In genomic region chr19:48169974-48170803, GRCh38 we compare ENCODE assay signal across 8 cellular contexts. TPM values are rescaled to one million over a fixed set of nuclear protein-coding genes. Genes with fewer than 3 reads are reported as not detected.
A peak's percentile ranks its signal among the peaks of the same experiment; 100 is the strongest.
DNase-seq lines count a peak whose midpoint lies in the region; ATAC-seq and TF ChIP-seq lines count a peak whose summit lies in the region.

Gene LIG1 (minus strand): TSS chr19:48170344. CDS start chr19:48165566, 4,778 bp downstream.
Gene ZSWIM9 (plus strand): TSS chr19:48170680. CDS start chr19:48171803, 1,123 bp downstream.

- in situ Hi-C loops in KBM-7 (cut with MboI; ENCODE audit: low pct_unique_long_range_greater_than_20kb, low sequenced_read_pairs): no loop called here

- H3K9ac ChIP-seq in muscle layer of colon (ENCODE audit: low read length): peak within 1 kb of the TSS; percentile 69

- peak within 1 kb of the TSS; percentile 96 for H3K4me2 ChIP-seq in PC-9

- H4K20me1 ChIP-seq in PC-9 (ENCODE audit: insufficient read depth): no peaks in the 10 kb centered on the region; the same call in 1 of the 2 replicates

- DNase-seq in DMS53 (lab: John Stamatoyannopoulos, UW): peak; percentile 98
- DNase-seq in KBM-7: peak; percentile 97
- peak; percentile 93 to 94 for DNase-seq in PC-9
- DNase-seq in activated T-cell treated with anti-CD3 and anti-CD28 coated beads, Interleukin-2, amount 50 U/mL, for 24 hours: peak; percentile 95
- DNase-seq in erythroblast (lab: John Stamatoyannopoulos, UW): peak; percentile 95 to 97
- DNase-seq in stimulated activated CD8-positive, alpha-beta memory T cell treated with anti-CD3 and anti-CD28 coated beads, Interleukin-7, amount 100 ng/mL, for 1 hour (ENCODE audit: low read depth in 2 of 2): peak; percentile 80 to 83

- BruUV-seq in PC-9 (replicated peaks; lab: Mats Ljungman, UMichigan): TSS peak; percentile 32

- H3K79me2 ChIP-seq in PC-9 (ENCODE audit: low read depth): peaks cover 57% of the 10 kb centered on the region

- H3K4me3 ChIP-seq in PC-9 (peak within 1 kb of the TSS; percentile 96), muscle layer of colon (ENCODE audit: low read depth in 1 of 2, low read length in 2 of 2) (peak within 1 kb of the TSS; percentile 86 to 98)

- H3K9me2 ChIP-seq in PC-9 (ENCODE audit: insufficient read depth): no peaks in the 10 kb centered on the region

- intact Hi-C loops in PC-9 (cut with micrococcal nuclease; ENCODE audit: unreplicated experiment): loop anchor here (1.0 kb wide), 1 partner anchor 85 kb away; the partner anchor contains the start of gene CARD8

- H3K4me1 ChIP-seq in PC-9 (replicated peaks; ENCODE audit: insufficient read depth) (peaks cover 17% of the 10 kb centered on the region), muscle layer of colon (ENCODE audit: insufficient read depth, low read length) (peaks cover 6% of the 10 kb centered on the region)

- peaks cover 17% of the 10 kb centered on the region; the same call in 1 of the 2 replicates for H3K36me3 ChIP-seq in PC-9 (ENCODE audit: low read depth)
- H3K36me3 ChIP-seq in muscle layer of colon (ENCODE audit: insufficient read depth, low read length): peaks cover 15% of the 10 kb centered on the region

- ATAC-seq in GM21619 (IDR thresholded peaks at IDR 0.05; ENCODE audit: unreplicated experiment): peak; percentile 74

- peak; percentile 56 for TF ChIP-seq POLR2A in erythroblast (IDR thresholded peaks at IDR 0.05; ENCODE audit: low read length)

- H3K27ac Mint-ChIP-seq in activated T-cell treated with anti-CD3 and anti-CD28 coated beads, Interleukin-2, amount 50 U/mL, for 24 hours: peak within 1 kb of the TSS; percentile 100

- no peaks in the 10 kb centered on the region for H3K27me3 ChIP-seq in PC-9 (ENCODE audit: insufficient read depth, low read depth)
- H3K27me3 ChIP-seq in muscle layer of colon (ENCODE audit: control insufficient read depth in 1 of 2, insufficient read depth in 2 of 2, low read length in 2 of 2): no peaks in the 10 kb centered on the region

- H3K36me3 Mint-ChIP-seq in activated T-cell treated with anti-CD3 and anti-CD28 coated beads, Interleukin-2, amount 50 U/mL, for 24 hours (ENCODE audit: low read depth): peaks cover 70% of the 10 kb centered on the region

- H3K9me3 Mint-ChIP-seq in activated T-cell treated with anti-CD3 and anti-CD28 coated beads, Interleukin-2, amount 50 U/mL, for 24 hours: no peaks in the 10 kb centered on the region

- peak within 1 kb of the TSS; percentile 94 for H3K4me3 Mint-ChIP-seq in activated T-cell treated with anti-CD3 and anti-CD28 coated beads, Interleukin-2, amount 50 U/mL, for 24 hours

- H3F3A ChIP-seq in PC-9 (ENCODE audit: insufficient read depth, low read depth): peaks cover 10% of the 10 kb centered on the region; the same call in 1 of the 2 replicates

- H3K9me3 ChIP-seq in PC-9 (ENCODE audit: insufficient read depth, low read depth): no peaks in the 10 kb centered on the region
- no peaks in the 10 kb centered on the region for H3K9me3 ChIP-seq in muscle layer of colon (ENCODE audit: low read length)

- peak; percentile 52; the same call in 1 of the 2 replicates for TF ChIP-seq CTCF in PC-9 (conservative IDR thresholded peaks at IDR 0.05)

- POLR2A ChIA-PET in PC-9 (lab: Charles Lee; ENCODE audit: unreplicated experiment): interaction anchor here (0.6 to 1.9 kb wide), 7 partner anchors 33 to 761 kb away, joined by 3 to 32 read pairs (median 7); partner anchors contain the start of gene PLA2G4C

- H3K27me3 Mint-ChIP-seq in activated T-cell treated with anti-CD3 and anti-CD28 coated beads, Interleukin-2, amount 50 U/mL, for 24 hours: no peaks in the 10 kb centered on the region

- peaks cover 45% of the 10 kb centered on the region for H3K4me1 Mint-ChIP-seq in activated T-cell treated with anti-CD3 and anti-CD28 coated beads, Interleukin-2, amount 50 U/mL, for 24 hours (ENCODE audit: low read depth)

- CTCF ChIA-PET in PC-9 (lab: Charles Lee): interaction anchor here (0.6 to 1.0 kb wide), 6 partner anchors 16 to 824 kb away, joined by 3 to 14 read pairs (median 8); partner anchors contain the start of gene RUVBL2

- H3K27ac ChIP-seq in PC-9: peak within 1 kb of the TSS; percentile 57
- H3K27ac ChIP-seq in muscle layer of colon (ENCODE audit: low read depth, low read length): peak within 1 kb of the TSS; percentile 77

- H2AFZ ChIP-seq in PC-9: peak within 1 kb of the TSS; percentile 100

RNA-seq across cellular contexts. Expression of gene LIG1, which starts in this region (rescaled TPM):
- 109 and 116 TPM in 2 replicates for total RNA-seq in PC-9 (2021)

RNA-seq across cellular contexts. Expression of gene ZSWIM9, which starts in this region (rescaled TPM):
- total RNA-seq in PC-9 (2021): 8.3 and 12.0 TPM in 2 replicates

Comparison
In these comparisons a context has a peak if more than half of its experiments do, and no peak if none do; other contexts are left out.
1. Peak in every context shown above with its lines: DNase-seq, ATAC-seq, H3K4me3 ChIP-seq and H3K27ac ChIP-seq.